1 cellular context compared by ENCODE assay signal in the genomic region with DNA sequence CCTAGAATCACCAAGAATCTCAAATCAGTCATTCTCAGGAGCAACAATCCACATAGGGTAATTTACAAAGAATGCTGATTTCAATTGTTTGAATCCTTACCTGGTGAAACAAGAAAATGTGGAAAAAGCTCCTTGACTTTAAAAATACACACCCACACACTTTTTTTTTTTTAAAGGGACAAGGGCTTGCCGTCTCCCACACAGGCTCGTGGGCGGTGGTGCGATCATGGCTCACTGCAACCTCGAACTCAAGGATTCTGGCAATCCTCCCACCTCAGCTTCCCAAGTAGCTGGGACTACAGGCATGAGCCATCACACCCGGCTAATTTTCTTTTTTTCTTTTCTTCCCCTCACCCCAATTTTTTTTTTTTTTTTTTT.
TF ChIP-seq lines count a peak whose summit lies in the region.

No MANE protein-coding gene starts in this region.

TF ChIP-seq in GM23338, 12 proteins besides CTCF, POLR2A, EP300 and RAD21 (continued from another document):
- TF ChIP-seq, protein P1, sequence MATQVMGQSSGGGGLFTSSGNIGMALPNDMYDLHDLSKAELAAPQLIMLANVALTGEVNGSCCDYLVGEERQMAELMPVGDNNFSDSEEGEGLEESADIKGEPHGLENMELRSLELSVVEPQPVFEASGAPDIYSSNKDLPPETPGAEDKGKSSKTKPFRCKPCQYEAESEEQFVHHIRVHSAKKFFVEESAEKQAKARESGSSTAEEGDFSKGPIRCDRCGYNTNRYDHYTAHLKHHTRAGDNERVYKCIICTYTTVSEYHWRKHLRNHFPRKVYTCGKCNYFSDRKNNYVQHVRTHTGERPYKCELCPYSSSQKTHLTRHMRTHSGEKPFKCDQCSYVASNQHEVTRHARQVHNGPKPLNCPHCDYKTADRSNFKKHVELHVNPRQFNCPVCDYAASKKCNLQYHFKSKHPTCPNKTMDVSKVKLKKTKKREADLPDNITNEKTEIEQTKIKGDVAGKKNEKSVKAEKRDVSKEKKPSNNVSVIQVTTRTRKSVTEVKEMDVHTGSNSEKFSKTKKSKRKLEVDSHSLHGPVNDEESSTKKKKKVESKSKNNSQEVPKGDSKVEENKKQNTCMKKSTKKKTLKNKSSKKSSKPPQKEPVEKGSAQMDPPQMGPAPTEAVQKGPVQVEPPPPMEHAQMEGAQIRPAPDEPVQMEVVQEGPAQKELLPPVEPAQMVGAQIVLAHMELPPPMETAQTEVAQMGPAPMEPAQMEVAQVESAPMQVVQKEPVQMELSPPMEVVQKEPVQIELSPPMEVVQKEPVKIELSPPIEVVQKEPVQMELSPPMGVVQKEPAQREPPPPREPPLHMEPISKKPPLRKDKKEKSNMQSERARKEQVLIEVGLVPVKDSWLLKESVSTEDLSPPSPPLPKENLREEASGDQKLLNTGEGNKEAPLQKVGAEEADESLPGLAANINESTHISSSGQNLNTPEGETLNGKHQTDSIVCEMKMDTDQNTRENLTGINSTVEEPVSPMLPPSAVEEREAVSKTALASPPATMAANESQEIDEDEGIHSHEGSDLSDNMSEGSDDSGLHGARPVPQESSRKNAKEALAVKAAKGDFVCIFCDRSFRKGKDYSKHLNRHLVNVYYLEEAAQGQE (IDR thresholded peaks at IDR 0.05; ENCODE audit: unreplicated experiment) = no peak
- TF ChIP-seq EZH2phosphoT487 (IDR thresholded peaks at IDR 0.05; ENCODE audit: unreplicated experiment) (no peak), ZNF114 (CRISPR knock-in tag; IDR thresholded peaks at IDR 0.05) (no peak), EZH2 (IDR thresholded peaks at IDR 0.05; ENCODE audit: low read depth, unreplicated experiment) (no peak), ZNF331 (CRISPR knock-in tag; IDR thresholded peaks at IDR 0.05; ENCODE audit: low read depth) (no peak), NANOG (IDR thresholded peaks at IDR 0.05; ENCODE audit: borderline replicate concordance) (no peak), POLR2AphosphoS5 (IDR thresholded peaks at IDR 0.05; ENCODE audit: low read depth) (no peak), JUNB (IDR thresholded peaks at IDR 0.05; ENCODE audit: unreplicated experiment) (no peak)
- TF ChIP-seq, protein P2, sequence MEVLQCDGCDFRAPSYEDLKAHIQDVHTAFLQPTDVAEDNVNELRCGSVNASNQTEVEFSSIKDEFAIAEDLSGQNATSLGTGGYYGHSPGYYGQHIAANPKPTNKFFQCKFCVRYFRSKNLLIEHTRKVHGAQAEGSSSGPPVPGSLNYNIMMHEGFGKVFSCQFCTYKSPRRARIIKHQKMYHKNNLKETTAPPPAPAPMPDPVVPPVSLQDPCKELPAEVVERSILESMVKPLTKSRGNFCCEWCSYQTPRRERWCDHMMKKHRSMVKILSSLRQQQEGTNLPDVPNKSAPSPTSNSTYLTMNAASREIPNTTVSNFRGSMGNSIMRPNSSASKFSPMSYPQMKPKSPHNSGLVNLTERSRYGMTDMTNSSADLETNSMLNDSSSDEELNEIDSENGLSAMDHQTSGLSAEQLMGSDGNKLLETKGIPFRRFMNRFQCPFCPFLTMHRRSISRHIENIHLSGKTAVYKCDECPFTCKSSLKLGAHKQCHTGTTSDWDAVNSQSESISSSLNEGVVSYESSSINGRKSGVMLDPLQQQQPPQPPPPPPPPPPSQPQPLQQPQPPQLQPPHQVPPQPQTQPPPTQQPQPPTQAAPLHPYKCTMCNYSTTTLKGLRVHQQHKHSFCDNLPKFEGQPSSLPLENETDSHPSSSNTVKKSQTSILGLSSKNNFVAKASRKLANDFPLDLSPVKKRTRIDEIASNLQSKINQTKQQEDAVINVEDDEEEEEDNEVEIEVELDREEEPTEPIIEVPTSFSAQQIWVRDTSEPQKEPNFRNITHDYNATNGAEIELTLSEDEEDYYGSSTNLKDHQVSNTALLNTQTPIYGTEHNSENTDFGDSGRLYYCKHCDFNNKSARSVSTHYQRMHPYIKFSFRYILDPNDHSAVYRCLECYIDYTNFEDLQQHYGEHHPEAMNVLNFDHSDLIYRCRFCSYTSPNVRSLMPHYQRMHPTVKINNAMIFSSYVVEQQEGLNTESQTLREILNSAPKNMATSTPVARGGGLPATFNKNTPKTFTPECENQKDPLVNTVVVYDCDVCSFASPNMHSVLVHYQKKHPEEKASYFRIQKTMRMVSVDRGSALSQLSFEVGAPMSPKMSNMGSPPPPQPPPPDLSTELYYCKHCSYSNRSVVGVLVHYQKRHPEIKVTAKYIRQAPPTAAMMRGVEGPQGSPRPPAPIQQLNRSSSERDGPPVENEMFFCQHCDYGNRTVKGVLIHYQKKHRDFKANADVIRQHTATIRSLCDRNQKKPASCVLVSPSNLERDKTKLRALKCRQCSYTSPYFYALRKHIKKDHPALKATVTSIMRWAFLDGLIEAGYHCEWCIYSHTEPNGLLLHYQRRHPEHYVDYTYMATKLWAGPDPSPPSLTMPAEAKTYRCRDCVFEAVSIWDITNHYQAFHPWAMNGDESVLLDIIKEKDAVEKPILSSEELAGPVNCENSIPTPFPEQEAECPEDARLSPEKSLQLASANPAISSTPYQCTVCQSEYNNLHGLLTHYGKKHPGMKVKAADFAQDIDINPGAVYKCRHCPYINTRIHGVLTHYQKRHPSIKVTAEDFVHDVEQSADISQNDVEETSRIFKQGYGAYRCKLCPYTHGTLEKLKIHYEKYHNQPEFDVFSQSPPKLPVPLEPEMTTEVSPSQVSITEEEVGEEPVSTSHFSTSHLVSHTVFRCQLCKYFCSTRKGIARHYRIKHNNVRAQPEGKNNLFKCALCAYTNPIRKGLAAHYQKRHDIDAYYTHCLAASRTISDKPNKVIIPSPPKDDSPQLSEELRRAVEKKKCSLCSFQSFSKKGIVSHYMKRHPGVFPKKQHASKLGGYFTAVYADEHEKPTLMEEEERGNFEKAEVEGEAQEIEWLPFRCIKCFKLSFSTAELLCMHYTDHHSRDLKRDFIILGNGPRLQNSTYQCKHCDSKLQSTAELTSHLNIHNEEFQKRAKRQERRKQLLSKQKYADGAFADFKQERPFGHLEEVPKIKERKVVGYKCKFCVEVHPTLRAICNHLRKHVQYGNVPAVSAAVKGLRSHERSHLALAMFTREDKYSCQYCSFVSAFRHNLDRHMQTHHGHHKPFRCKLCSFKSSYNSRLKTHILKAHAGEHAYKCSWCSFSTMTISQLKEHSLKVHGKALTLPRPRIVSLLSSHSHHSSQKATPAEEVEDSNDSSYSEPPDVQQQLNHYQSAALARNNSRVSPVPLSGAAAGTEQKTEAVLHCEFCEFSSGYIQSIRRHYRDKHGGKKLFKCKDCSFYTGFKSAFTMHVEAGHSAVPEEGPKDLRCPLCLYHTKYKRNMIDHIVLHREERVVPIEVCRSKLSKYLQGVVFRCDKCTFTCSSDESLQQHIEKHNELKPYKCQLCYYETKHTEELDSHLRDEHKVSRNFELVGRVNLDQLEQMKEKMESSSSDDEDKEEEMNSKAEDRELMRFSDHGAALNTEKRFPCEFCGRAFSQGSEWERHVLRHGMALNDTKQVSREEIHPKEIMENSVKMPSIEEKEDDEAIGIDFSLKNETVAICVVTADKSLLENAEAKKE (CRISPR knock-in tag; IDR thresholded peaks at IDR 0.05) = no peak
